In the genomic region with DNA sequence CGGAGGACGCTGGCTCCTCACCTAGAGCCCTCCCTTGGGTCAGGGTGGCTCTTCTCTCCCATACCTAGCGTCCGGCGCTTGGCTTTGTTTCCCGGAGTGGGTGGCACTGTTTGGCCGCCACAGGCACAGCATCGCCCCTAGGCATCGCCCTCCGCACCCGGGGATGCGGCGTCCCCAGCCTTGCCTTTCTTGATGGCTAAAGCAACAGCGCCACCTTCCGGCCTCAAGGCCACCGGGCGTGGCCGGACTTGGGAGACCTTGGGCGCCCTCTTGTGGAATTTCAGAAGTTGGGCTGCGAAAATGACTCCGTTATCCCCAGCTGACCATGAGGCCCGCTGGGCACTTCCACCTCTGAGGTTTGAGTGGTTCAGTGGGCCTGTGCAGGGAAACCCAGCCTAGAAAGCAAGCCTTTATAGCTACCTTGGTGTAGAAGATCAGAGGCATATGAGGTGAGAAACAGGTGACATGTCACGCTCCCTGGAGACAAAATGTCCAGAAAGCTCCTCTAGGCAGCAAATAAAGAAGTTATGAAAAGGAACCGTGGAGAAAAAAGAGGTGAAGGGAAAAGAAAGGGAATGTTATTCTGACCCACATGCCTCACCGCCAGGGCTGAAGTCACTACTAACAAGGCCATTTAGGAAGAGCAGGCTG, we compare ENCODE assay signal across 7 cellular contexts. TPM values are rescaled to one million over a fixed set of nuclear protein-coding genes. Genes with fewer than 3 reads are reported as not detected.
DNase-seq lines count a peak whose midpoint lies in the region; ATAC-seq, FAIRE-seq and TF ChIP-seq lines count a peak whose summit lies in the region.

No MANE protein-coding gene starts in this region.

- peak; percentile 99 for TF ChIP-seq CTCF in astrocyte (IDR thresholded peaks at IDR 0.05; ENCODE audit: insufficient read depth, low read depth, low read length)
- peak; percentile 100 for TF ChIP-seq CTCF in hepatocyte (IDR thresholded peaks at IDR 0.05; ENCODE audit: poor library complexity)
- peak; percentile 100 for TF ChIP-seq CTCF in gastrocnemius medialis (IDR thresholded peaks at IDR 0.05 in 4 of 5, conservative IDR thresholded peaks at IDR 0.05 in 1 of 5)

- FAIRE-seq in GM18507 (lab: Jason Lieb, UNC), result peak; percentile 77
- FAIRE-seq in astrocyte (lab: Jason Lieb, UNC), result no peak

- 21% methylated on average over 25 of the region's 25 CpGs for WGBS in hepatocyte (ENCODE audit: low lambda C conversion rate, missing lambda C conversion rate)

- H2AFZ ChIP-seq in astrocyte (ENCODE audit: low read depth, low read length) (peak overlapping the region; percentile 68), hepatocyte (no peak overlapping the region)

- H3K9me3 ChIP-seq in astrocyte (ENCODE audit: insufficient read depth, low read depth, low read length) (no peaks in the 10 kb centered on the region), hepatocyte (ENCODE audit: low read depth) (no peaks in the 10 kb centered on the region), gastrocnemius medialis (no peaks in the 10 kb centered on the region)

- intact Hi-C loops in gastrocnemius medialis (cut with DNase I; ENCODE audit: low total_unique reads), result loop anchor here (1.0 to 5.0 kb wide), 5 partner anchors 32 to 650 kb away; no protein-coding TSS in a partner anchor

- H3K9ac ChIP-seq in astrocyte (ENCODE audit: low read length), result peak overlapping the region; percentile 55

- H3K27me3 Mint-ChIP-seq in astrocyte (ENCODE audit: low read depth, unreplicated experiment), result peaks cover 7% of the 10 kb centered on the region

- ATAC-seq in HG02981 (IDR thresholded peaks at IDR 0.05; ENCODE audit: unreplicated experiment) (peak; percentile 76), gastrocnemius medialis (peak; percentile 49 to 57)

- H3K4me3 Mint-ChIP-seq in astrocyte (ENCODE audit: unreplicated experiment), result no peak overlapping the region

- no peak overlapping the region for H3K27ac ChIP-seq in astrocyte (ENCODE audit: low read depth, low read length)
- H3K27ac ChIP-seq in hepatocyte, result no peak overlapping the region
- H3K27ac ChIP-seq in gastrocnemius medialis, result peak overlapping the region; percentile 24 to 67 (median 62)

- H3K4me1 ChIP-seq in astrocyte (ENCODE audit: insufficient read depth, low read length) (no peaks in the 10 kb centered on the region), hepatocyte (ENCODE audit: insufficient read depth) (peaks cover 4% of the 10 kb centered on the region), gastrocnemius medialis (peaks cover 37 to 54% of the 10 kb centered on the region in 2 donors)

- H3K4me3 ChIP-seq in astrocyte (ENCODE audit: insufficient read depth, low read depth, low read length) (no peak overlapping the region), hepatocyte (no peak overlapping the region), gastrocnemius medialis (no peak overlapping the region)

- H3K36me3 ChIP-seq in astrocyte (ENCODE audit: insufficient read depth, low read length) (no peaks in the 10 kb centered on the region), hepatocyte (replicated peaks; ENCODE audit: insufficient read depth, low read depth) (no peaks in the 10 kb centered on the region), gastrocnemius medialis (no peaks in the 10 kb centered on the region)

- H3K4me2 ChIP-seq in astrocyte (ENCODE audit: low read length) (peak overlapping the region; percentile 73), hepatocyte (peak overlapping the region; percentile 72)

- peak; percentile 47 for DNase-seq in GM18507 (ENCODE audit: extremely low spot score, insufficient read length, low read depth)
- DNase-seq in NCI-H2029 (lab: John Stamatoyannopoulos, UW), result peak; percentile 82
- peak; percentile 83 for DNase-seq in T-helper 9 cell
- peak; percentile 73 for DNase-seq in astrocyte (ENCODE audit: low read depth)
- peak; percentile 96 for DNase-seq in hepatocyte (ENCODE audit: low spot score)
- peak; percentile 76 to 82 for DNase-seq in gastrocnemius medialis

- in situ Hi-C loops in gastrocnemius medialis (cut with MboI; ENCODE audit: low sequenced_read_pairs in 4 of 4), result loop anchor here (5.0 to 25.0 kb wide), 3 partner anchors 425 to 650 kb away; no protein-coding TSS in a partner anchor

- H3K9me3 Mint-ChIP-seq in astrocyte (ENCODE audit: unreplicated experiment), result no peaks in the 10 kb centered on the region

- H3K9me2 ChIP-seq in hepatocyte (replicated peaks; ENCODE audit: insufficient read depth), result no peaks in the 10 kb centered on the region

- H3K27me3 ChIP-seq in astrocyte (ENCODE audit: insufficient read depth, low read length) (no peaks in the 10 kb centered on the region), hepatocyte (no peaks in the 10 kb centered on the region), gastrocnemius medialis (no peaks in the 10 kb centered on the region)

- peaks cover 6% of the 10 kb centered on the region for H3K4me1 Mint-ChIP-seq in astrocyte (ENCODE audit: low read depth, unreplicated experiment)

- peak overlapping the region; percentile 71 for H3K27ac Mint-ChIP-seq in astrocyte (ENCODE audit: unreplicated experiment)

- TF ChIP-seq POLR2A in gastrocnemius medialis (IDR thresholded peaks at IDR 0.05), result no peak

- H3K79me2 ChIP-seq in astrocyte (ENCODE audit: insufficient read depth, low read length) (no peaks in the 10 kb centered on the region), hepatocyte (no peaks in the 10 kb centered on the region)

- no peaks in the 10 kb centered on the region for H3K36me3 Mint-ChIP-seq in astrocyte (ENCODE audit: low read depth, unreplicated experiment)

- H4K20me1 ChIP-seq in astrocyte (ENCODE audit: insufficient read depth, low read length) (no peaks in the 10 kb centered on the region), hepatocyte (ENCODE audit: insufficient read depth, poor library complexity, severe bottlenecking) (no peaks in the 10 kb centered on the region)

RNA-seq across cellular contexts. Expression of gene SNX19, which starts 54.3 kb away (rescaled TPM):
- total RNA-seq in astrocyte (45.6 and 48.4 TPM in 2 replicates), hepatocyte (63.9 and 64.3 TPM in 2 replicates), gastrocnemius medialis (10 to 100 TPM; 37.9 to 88.2 (median 72.0) TPM)
- 32.1 and 40.6 TPM in 2 replicates for polyA plus RNA-seq in hepatocyte

Comparison
In these comparisons a context has a peak if more than half of its experiments do, and no peak if none do; other contexts are left out.
1. H3K27ac ChIP-seq: peak in gastrocnemius medialis (4 of 4); none in astrocyte (single experiment) and hepatocyte (single experiment).
2. Peak in every context shown above with its lines, with median percentiles within 50 percentile points of each other: DNase-seq and CTCF ChIP-seq.